ENCODE assay signal across 31 cellular contexts in genomic region chr18:66506178-66506577, GRCh38.
"Had no signal": no experiment of that assay in that cellular context is flagged by ENCODE, and none has a peak within 500 bp of the region (broad histone marks: within the 10 kb centered on the region; RNA-seq: fewer than 3 reads in every experiment).

No MANE protein-coding gene starts in this region.

- H3K4me3 ChIP-seq: neural progenitor cell, ovary, psoas muscle, skin epidermis, smooth muscle cell, spleen, suprapubic skin, testis, tibial artery, transverse colon, upper lobe of right lung, uterus had no signal

- H3K27ac ChIP-seq: neural progenitor cell, ovary, parathyroid adenoma, psoas muscle, skin epidermis, spleen, suprapubic skin, testis, tibial artery, transverse colon, upper lobe of right lung, uterus had no signal

- H3K36me3 Mint-ChIP-seq: natural killer cell; neural progenitor cell; stimulated activated memory B cell treated with anti-CD40 and anti-IgM and Interleukin-4, amounts not matched to agents 10 μg/mL and 1 μg/mL and 100 μg/mL, for 72 hours; type B pancreatic cell had no signal

- H3K9me3 Mint-ChIP-seq: nephron; neural progenitor cell; stimulated activated memory B cell treated with anti-CD40 and anti-IgM and Interleukin-4, amounts not matched to agents 10 μg/mL and 1 μg/mL and 100 μg/mL, for 72 hours; type B pancreatic cell had no signal

- H3K27me3 Mint-ChIP-seq: progenitor cell of endocrine pancreas; stimulated activated memory B cell treated with anti-CD40 and anti-IgM and Interleukin-4, amounts not matched to agents 10 μg/mL and 1 μg/mL and 100 μg/mL, for 72 hours; stimulated activated naive CD8-positive, alpha-beta T cell treated with anti-CD3 and anti-CD28 coated beads, Interleukin-15, amount 100 ng/mL, for 72 hours; type B pancreatic cell had no signal

- H3K27ac Mint-ChIP-seq: natural killer cell; nephron; neural progenitor cell; progenitor cell of endocrine pancreas; stimulated activated memory B cell treated with anti-CD40 and anti-IgM and Interleukin-4, amounts not matched to agents 10 μg/mL and 1 μg/mL and 100 μg/mL, for 72 hours; type B pancreatic cell had no signal

- H3K4me3 Mint-ChIP-seq: natural killer cell; nephron; neural progenitor cell; stimulated activated memory B cell treated with anti-CD40 and anti-IgM and Interleukin-4, amounts not matched to agents 10 μg/mL and 1 μg/mL and 100 μg/mL, for 72 hours; stimulated activated naive CD8-positive, alpha-beta T cell treated with anti-CD3 and anti-CD28 coated beads, Interleukin-15, amount 100 ng/mL, for 72 hours; type B pancreatic cell had no signal

- DNase-seq: natural killer cell; occipital lobe; ovary; posterior cingulate gyrus; psoas muscle; right cardiac atrium; spleen; stimulated activated CD4-positive, alpha-beta T cell treated with anti-CD3 and anti-CD28 coated beads, Interleukin-12 subunit alpha, Interleukin-12 subunit beta, amount 100 ng/mL, for 4 hours; stimulated activated CD4-positive, alpha-beta T cell treated with anti-CD3 and anti-CD28 coated beads, Interleukin-1b, Interleukin-23, amount 100 ng/mL, for 48 hours; stimulated activated CD4-positive, alpha-beta T cell treated with anti-CD3 and anti-CD28 coated beads, Interleukin-4, amount 100 ng/mL, for 1 hour; stimulated activated CD4-positive, alpha-beta T cell treated with anti-CD3 and anti-CD28 coated beads, Interleukin-4, amount 100 ng/mL, for 4 hours; stimulated activated CD8-positive, alpha-beta memory T cell treated with anti-CD3 and anti-CD28 coated beads, Interleukin-4, amount 100 ng/mL, for 48 hours; stimulated activated naive CD4-positive, alpha-beta T cell; stimulated activated naive CD8-positive, alpha-beta T cell treated with anti-CD3 and anti-CD28 coated beads, Interleukin-15, amount 100 ng/mL, for 72 hours; stimulated activated naive CD8-positive, alpha-beta T cell treated with anti-CD3 and anti-CD28 coated beads, Interleukin-15, Interleukin-2, amounts not matched to agents 100 U/mL and 50 U/mL, for 24 hours; substantia nigra; testis; tibial artery; transverse colon; upper lobe of right lung; uterus had no signal

- H3K4me2 ChIP-seq: neural progenitor cell, smooth muscle cell had no signal

- H3K9me3 ChIP-seq: ovary, psoas muscle, spleen, suprapubic skin, testis, tibial artery, transverse colon, upper lobe of right lung, uterus had no signal

- H3K4me1 ChIP-seq: neural progenitor cell, parathyroid adenoma, psoas muscle, spleen, suprapubic skin, testis, tibial artery, transverse colon, upper lobe of right lung, uterus had no signal

- ATAC-seq: natural killer cell; psoas muscle; right cardiac atrium; sciatic nerve; stimulated activated memory B cell treated with anti-CD40 and anti-IgM and Interleukin-4, amounts not matched to agents 10 μg/mL and 1 μg/mL and 100 μg/mL, for 72 hours; stimulated activated naive CD8-positive, alpha-beta T cell treated with anti-CD3 and anti-CD28 coated beads, Interleukin-15, amount 100 ng/mL, for 72 hours; stimulated activated naive CD8-positive, alpha-beta T cell treated with anti-CD3 and anti-CD28 coated beads, Interleukin-15, Interleukin-2, amounts not matched to agents 100 U/mL and 50 U/mL, for 24 hours; upper lobe of right lung had no signal

- H3K4me1 Mint-ChIP-seq: natural killer cell; nephron; neural progenitor cell; stimulated activated memory B cell treated with anti-CD40 and anti-IgM and Interleukin-4, amounts not matched to agents 10 μg/mL and 1 μg/mL and 100 μg/mL, for 72 hours; stimulated activated naive CD8-positive, alpha-beta T cell treated with anti-CD3 and anti-CD28 coated beads, Interleukin-15, amount 100 ng/mL, for 72 hours had no signal
